In the genomic region with DNA sequence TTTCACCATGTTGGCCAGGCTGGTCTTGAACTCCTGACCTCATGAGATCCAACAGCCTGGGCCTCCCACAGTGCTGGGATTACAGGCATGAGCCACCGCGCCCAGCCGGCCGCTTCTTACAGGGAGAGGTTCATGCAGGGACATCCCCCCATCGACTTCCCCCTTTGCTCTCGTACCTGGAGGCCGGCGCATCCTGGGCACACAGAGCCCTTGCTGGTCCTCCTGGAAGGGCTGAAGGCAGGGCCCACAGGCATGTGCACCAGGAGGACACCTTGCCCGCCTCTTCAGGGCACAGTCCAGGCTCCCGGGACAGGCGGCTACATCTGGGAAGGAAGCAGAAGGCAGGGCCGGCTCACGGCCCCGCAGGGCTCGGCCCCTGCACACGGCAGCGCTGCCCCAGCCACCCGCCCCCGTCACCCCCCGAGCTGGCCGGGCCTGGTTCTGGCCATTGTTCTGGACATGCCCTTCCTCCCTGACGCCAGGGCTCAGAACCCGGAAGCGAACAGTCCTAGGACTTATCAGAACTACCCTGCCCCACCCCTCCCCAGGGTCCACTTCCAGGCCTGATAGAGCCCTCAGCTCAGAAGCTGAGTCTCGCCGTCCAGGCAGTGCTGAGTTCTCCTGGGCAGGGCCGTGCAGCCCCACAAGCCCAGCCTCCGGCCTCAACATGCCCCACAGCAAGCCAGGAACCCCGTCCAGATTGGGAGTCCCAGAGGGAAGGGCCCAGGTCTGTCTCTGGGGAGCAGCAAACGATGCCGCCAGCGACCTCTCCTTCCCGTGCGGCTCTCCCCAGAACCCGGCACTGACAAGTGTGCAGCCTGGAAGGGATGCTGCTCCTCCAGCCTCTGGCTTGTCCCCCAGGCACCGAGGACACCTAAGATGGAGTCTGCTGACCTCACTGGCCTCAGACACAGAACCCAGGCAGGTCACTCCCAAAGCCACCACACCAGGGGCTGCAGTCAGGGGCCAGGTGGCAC, we compare ENCODE assay signal across 18 cellular contexts. TPM values are rescaled to one million over a fixed set of nuclear protein-coding genes. Genes with fewer than 3 reads are reported as not detected.
A peak's percentile ranks its signal among the peaks of the same experiment; 100 is the strongest.
DNase-seq lines count a peak whose midpoint lies in the region; ATAC-seq and TF ChIP-seq lines count a peak whose summit lies in the region.
"Had no signal": no experiment of that assay in that cellular context is flagged by ENCODE, and none has a peak within 500 bp of the region (broad histone marks: within the 10 kb centered on the region; RNA-seq: fewer than 3 reads in every experiment).

No MANE protein-coding gene starts in this region.

- H3K4me3 ChIP-seq in gastroesophageal sphincter (peak overlapping the region in 1 of 2 donors; percentile 73), neural cell (ENCODE audit: low read length) (peak overlapping the region; percentile 98), vagina (peak overlapping the region; percentile 48 to 63)
- H3K4me3 ChIP-seq: GM23248 had no signal

- H3K9me3 ChIP-seq in gastroesophageal sphincter (no peaks in the 10 kb centered on the region), neural cell (ENCODE audit: low read length) (no peaks in the 10 kb centered on the region), vagina (no peaks in the 10 kb centered on the region)

- no CpG with 5 or more reads among the region's 36 CpGs for WGBS in gastroesophageal sphincter (ENCODE audit: low coverage in 1 of 2), 2 donors

- peak overlapping the region; percentile 93 for H3K9ac ChIP-seq in neural cell (ENCODE audit: low read length)
- H3K9ac ChIP-seq: GM23248 had no signal

- no peaks in the 10 kb centered on the region for H3K9me2 ChIP-seq in neural cell (ENCODE audit: insufficient read depth, low read length)

- DNase-seq in Right ventricle myocardium superior (peak; percentile 79), Right ventricle myocardium inferior (ENCODE audit: missing footprints) (no peak), vagina (ENCODE audit: extremely low spot score in 2 of 2) (no peak), Kasumi-1 (lab: John Stamatoyannopoulos, UW) (no peak)
- no peak for DNase-seq in stimulated activated CD4-positive, alpha-beta T cell treated with anti-CD3 and anti-CD28 coated beads, Interleukin-2, amount 100 ng/mL, for 24 hours
- DNase-seq in stimulated activated effector memory CD8-positive, alpha-beta T cell treated with anti-CD3 and anti-CD28 coated beads, Interleukin-12 subunit alpha, Interleukin-12 subunit beta, amount 100 ng/mL, for 72 hours (ENCODE audit: low spot score in 2 of 2): no peak
- DNase-seq: activated naive CD4-positive, alpha-beta T cell treated with anti-CD3 and anti-CD28 coated beads, Interleukin-2, amount 50 U/mL, for 16 hours; brain microvascular endothelial cell; CD8-positive, alpha-beta T cell; GM23248; NCI-H82; T-helper 1 cell had no signal

- H4K20me1 ChIP-seq in neural cell (ENCODE audit: insufficient read depth): peaks cover 13% of the 10 kb centered on the region

- H3K27ac ChIP-seq in gastroesophageal sphincter (peak overlapping the region in 3 of 4 donors; percentile 43 to 83 (median 75)), neural cell (ENCODE audit: low read length) (no peak overlapping the region), vagina (no peak overlapping the region)
- H3K27ac ChIP-seq: brain microvascular endothelial cell, GM23248 had no signal

- TF ChIP-seq CTCF in gastroesophageal sphincter (IDR thresholded peaks at IDR 0.05) (no peak), neural cell (IDR thresholded peaks at IDR 0.05; ENCODE audit: poor library complexity, severe bottlenecking) (no peak), vagina (IDR thresholded peaks at IDR 0.05) (no peak)

- H3K4me2 ChIP-seq in neural cell (ENCODE audit: low read length): no peak overlapping the region

- H3K27ac Mint-ChIP-seq in stimulated activated effector memory CD8-positive, alpha-beta T cell treated with anti-CD3 and anti-CD28 coated beads, Interleukin-12 subunit alpha, Interleukin-12 subunit beta, amount 100 ng/mL, for 72 hours: no peak overlapping the region
- H3K27ac Mint-ChIP-seq: CD8-positive, alpha-beta T cell; type B pancreatic cell had no signal

- H3K36me3 Mint-ChIP-seq in stimulated activated effector memory CD8-positive, alpha-beta T cell treated with anti-CD3 and anti-CD28 coated beads, Interleukin-12 subunit alpha, Interleukin-12 subunit beta, amount 100 ng/mL, for 72 hours: peaks cover 10% of the 10 kb centered on the region
- H3K36me3 Mint-ChIP-seq: CD8-positive, alpha-beta T cell; type B pancreatic cell had no signal

- peaks cover 15% of the 10 kb centered on the region for H3K27me3 ChIP-seq in gastroesophageal sphincter
- peaks cover 6% of the 10 kb centered on the region for H3K27me3 ChIP-seq in neural cell (ENCODE audit: insufficient read depth, low read depth, low read length)
- no peaks in the 10 kb centered on the region for H3K27me3 ChIP-seq in vagina
- H3K27me3 ChIP-seq: brain microvascular endothelial cell had no signal

- H3K36me3 ChIP-seq in gastroesophageal sphincter (peaks cover 0 to 48% of the 10 kb centered on the region in 2 donors), neural cell (ENCODE audit: insufficient read depth, low read length) (no peaks in the 10 kb centered on the region), vagina (peaks cover 0 to 7% of the 10 kb centered on the region in 2 donors)

- H3K4me3 Mint-ChIP-seq in stimulated activated effector memory CD8-positive, alpha-beta T cell treated with anti-CD3 and anti-CD28 coated beads, Interleukin-12 subunit alpha, Interleukin-12 subunit beta, amount 100 ng/mL, for 72 hours: no peak overlapping the region
- H3K4me3 Mint-ChIP-seq: CD8-positive, alpha-beta T cell; type B pancreatic cell had no signal

- TF ChIP-seq RAD21 in neural cell (conservative IDR thresholded peaks at IDR 0.05): no peak

- TF ChIP-seq POLR2A in gastroesophageal sphincter (IDR thresholded peaks at IDR 0.05) (no peak), vagina (IDR thresholded peaks at IDR 0.05) (no peak)

- H3K4me1 ChIP-seq in gastroesophageal sphincter (peaks cover 0 to 41% (median 12%) of the 10 kb centered on the region in 3 donors), vagina (peaks cover 30% of the 10 kb centered on the region)

- H3K4me1 Mint-ChIP-seq in stimulated activated effector memory CD8-positive, alpha-beta T cell treated with anti-CD3 and anti-CD28 coated beads, Interleukin-12 subunit alpha, Interleukin-12 subunit beta, amount 100 ng/mL, for 72 hours: peaks cover 16% of the 10 kb centered on the region

- no peak overlapping the region for H2AFZ ChIP-seq in neural cell (ENCODE audit: low read depth, low read length)
- H2AFZ ChIP-seq: GM23248 had no signal

- intact Hi-C loops in Right ventricle myocardium superior (cut with DNase I) (no loop called here), Right ventricle myocardium inferior (cut with DNase I) (no loop called here), vagina (cut with DNase I) (no loop called here)

- H3F3A ChIP-seq in neural cell (ENCODE audit: insufficient read depth, low read length, poor library complexity, severe bottlenecking): no peaks in the 10 kb centered on the region

- TF ChIP-seq EP300 in gastroesophageal sphincter (IDR thresholded peaks at IDR 0.05): no peak
- no peak for TF ChIP-seq EP300 in neural cell (conservative IDR thresholded peaks at IDR 0.05; ENCODE audit: poor library complexity, severe bottlenecking)

- ATAC-seq in Right ventricle myocardium superior (ENCODE audit: poor library complexity) (no peak), Right ventricle myocardium inferior (no peak), gastroesophageal sphincter (peak; percentile 35)
- ATAC-seq in stimulated activated effector memory CD8-positive, alpha-beta T cell treated with anti-CD3 and anti-CD28 coated beads, Interleukin-12 subunit alpha, Interleukin-12 subunit beta, amount 100 ng/mL, for 72 hours: no peak
- ATAC-seq: CD8-positive, alpha-beta T cell had no signal

- no peaks in the 10 kb centered on the region for H3K9me3 Mint-ChIP-seq in stimulated activated effector memory CD8-positive, alpha-beta T cell treated with anti-CD3 and anti-CD28 coated beads, Interleukin-12 subunit alpha, Interleukin-12 subunit beta, amount 100 ng/mL, for 72 hours
- H3K9me3 Mint-ChIP-seq: CD8-positive, alpha-beta T cell; type B pancreatic cell had no signal

- peaks cover 20% of the 10 kb centered on the region for H3K79me2 ChIP-seq in neural cell (replicated peaks; ENCODE audit: insufficient read depth, low read length)

TF ChIP-seq in neural cell, 6 proteins besides CTCF, POLR2A, EP300 and RAD21 (continues in another document):
- no peak for TF ChIP-seq EZH2 (IDR thresholded peaks at IDR 0.05; ENCODE audit: borderline replicate concordance, insufficient read depth, low read length, poor library complexity, severe bottlenecking)

RNA-seq across cellular contexts. Expression of a gene that starts 2.9 kb away (rescaled TPM):
- total RNA-seq in Right ventricle myocardium superior: 59.1 TPM
- total RNA-seq in Right ventricle myocardium inferior: 69.0 TPM
- total RNA-seq in gastroesophageal sphincter: 10 to 100 TPM; 50.4 to 69.9 (median 59.5) TPM
- 161 and 162 TPM in 2 replicates for polyA plus RNA-seq in neural cell
- polyA minus RNA-seq in neural cell: 25.6 and 31.7 TPM in 2 replicates
- total RNA-seq in vagina: 67.5 TPM

RNA-seq across cellular contexts. Expression of a gene that starts 10.8 kb away (rescaled TPM):
- total RNA-seq in Right ventricle myocardium superior (1.9 TPM), Right ventricle myocardium inferior (2.7 TPM), gastroesophageal sphincter (1 to 10 TPM in 1 of 4 donors, under 1 TPM in 1, not detected in 2; 0.58 to 1.6 TPM), vagina (4.9 TPM)
- not detected in 2 replicates for polyA plus RNA-seq in neural cell
- polyA minus RNA-seq in neural cell: not detected in 2 replicates
- total RNA-seq: A673; CD8-positive, alpha-beta T cell; GM23248; mesenteric fat pad; RPMI7951 had no signal
- polyA plus RNA-seq: GM23248 had no signal

RNA-seq across cellular contexts. Expression of a gene that starts 11.2 kb away (rescaled TPM):
- total RNA-seq in Right ventricle myocardium superior (not detected), Right ventricle myocardium inferior (0.11 TPM), gastroesophageal sphincter (under 1 TPM in 1 of 4 donors, not detected in 3; 0.20 TPM), vagina (not detected)
- 0.56 and 0.69 TPM in 2 replicates for polyA plus RNA-seq in neural cell
- not detected in 2 replicates for polyA minus RNA-seq in neural cell
- total RNA-seq: A673, GM23248, RPMI7951 had no signal
- polyA plus RNA-seq: GM23248 had no signal

RNA-seq across cellular contexts. Expression of a gene that starts 15.0 kb away (rescaled TPM):
- total RNA-seq in Right ventricle myocardium superior (26.7 TPM), Right ventricle myocardium inferior (28.2 TPM), gastroesophageal sphincter (10 to 100 TPM; 13.5 to 24.3 (median 19.3) TPM), vagina (44.0 TPM)
- polyA plus RNA-seq in neural cell: 30.6 and 52.0 TPM in 2 replicates
- polyA minus RNA-seq in neural cell: 24.3 and 32.9 TPM in 2 replicates

RNA-seq across cellular contexts. Expression of a gene that starts 27.3 kb away (rescaled TPM):
- 0.22 TPM for total RNA-seq in Right ventricle myocardium superior
- total RNA-seq in Right ventricle myocardium inferior: 0.22 TPM
- total RNA-seq in gastroesophageal sphincter: 1 to 10 TPM in 1 of 4 donors, under 1 TPM in 3; 0.13 to 1.3 (median 0.19) TPM
- 0.22 and 0.96 TPM in 2 replicates for polyA plus RNA-seq in neural cell
- 0.97 and 1.0 TPM in 2 replicates for polyA minus RNA-seq in neural cell
- 2.7 TPM for total RNA-seq in vagina

Comparison
In these comparisons a context has a peak if more than half of its experiments do, and no peak if none do; other contexts are left out.
1. H3K27ac ChIP-seq: peak in gastroesophageal sphincter (3 of 4); none in neural cell (single experiment) and vagina (single experiment).